ENCODE assay signal across 19 cellular contexts in genomic region chrX:2712890-2713860, GRCh38. TPM values are rescaled to one million over a fixed set of nuclear protein-coding genes. Genes with fewer than 3 reads are reported as not detected.
"Had no signal": no experiment of that assay in that cellular context is flagged by ENCODE, and none has a peak within 500 bp of the region (broad histone marks: within the 10 kb centered on the region; RNA-seq: fewer than 3 reads in every experiment).

No MANE protein-coding gene starts in this region.

- H2AFZ ChIP-seq: hepatocyte had no signal

- H3K27ac Mint-ChIP-seq: activated B cell treated with CpG ODN at 0.5 μM for 24 hours; activated CD4-positive, alpha-beta T cell treated with anti-CD3 and anti-CD28 coated beads, Interleukin-2, amount 10 ng/mL, durations not matched to agents 7 days and 5 days; activated naive CD4-positive, alpha-beta T cell treated with anti-CD3 and anti-CD28 coated beads, Interleukin-2, amount 50 U/mL, for 24 hours; stimulated activated memory B cell treated with anti-CD40 and anti-IgM and Interleukin-4, amounts not matched to agents 10 μg/mL and 1 μg/mL and 100 μg/mL, for 72 hours had no signal

- H3K27me3 Mint-ChIP-seq: activated B cell treated with CpG ODN at 0.5 μM for 24 hours; activated CD4-positive, alpha-beta T cell treated with anti-CD3 and anti-CD28 coated beads, Interleukin-2, amount 10 ng/mL, durations not matched to agents 7 days and 5 days; activated naive CD4-positive, alpha-beta T cell treated with anti-CD3 and anti-CD28 coated beads, Interleukin-2, amount 50 U/mL, for 24 hours; central memory CD8-positive, alpha-beta T cell; naive thymus-derived CD8-positive, alpha-beta T cell; stimulated activated memory B cell treated with anti-CD40 and anti-IgM and Interleukin-4, amounts not matched to agents 10 μg/mL and 1 μg/mL and 100 μg/mL, for 72 hours had no signal

- DNase-seq: activated B cell treated with CpG ODN at 0.5 μM for 24 hours; activated CD4-positive, alpha-beta T cell treated with anti-CD3 and anti-CD28 coated beads, Interleukin-2, amount 10 ng/mL, durations not matched to agents 7 days and 5 days; amygdala; body of pancreas; effector CD4-positive, alpha-beta T cell; islet precursor cell; left lung; naive thymus-derived CD8-positive, alpha-beta T cell; transverse colon had no signal

- H3K4me3 Mint-ChIP-seq: activated B cell treated with CpG ODN at 0.5 μM for 24 hours; activated CD4-positive, alpha-beta T cell treated with anti-CD3 and anti-CD28 coated beads, Interleukin-2, amount 10 ng/mL, durations not matched to agents 7 days and 5 days; activated naive CD4-positive, alpha-beta T cell treated with anti-CD3 and anti-CD28 coated beads, Interleukin-2, amount 50 U/mL, for 24 hours; central memory CD8-positive, alpha-beta T cell; naive thymus-derived CD8-positive, alpha-beta T cell; stimulated activated memory B cell treated with anti-CD40 and anti-IgM and Interleukin-4, amounts not matched to agents 10 μg/mL and 1 μg/mL and 100 μg/mL, for 72 hours had no signal

- H3K9me3 Mint-ChIP-seq: activated B cell treated with CpG ODN at 0.5 μM for 24 hours; activated CD4-positive, alpha-beta T cell treated with anti-CD3 and anti-CD28 coated beads, Interleukin-2, amount 10 ng/mL, durations not matched to agents 7 days and 5 days; activated naive CD4-positive, alpha-beta T cell treated with anti-CD3 and anti-CD28 coated beads, Interleukin-2, amount 50 U/mL, for 24 hours; central memory CD8-positive, alpha-beta T cell; naive thymus-derived CD8-positive, alpha-beta T cell; stimulated activated memory B cell treated with anti-CD40 and anti-IgM and Interleukin-4, amounts not matched to agents 10 μg/mL and 1 μg/mL and 100 μg/mL, for 72 hours had no signal

- H3K4me3 ChIP-seq: body of pancreas, coronary artery, esophagus muscularis mucosa, hepatocyte, left lung, mucosa of descending colon, transverse colon had no signal

- H3K27ac ChIP-seq: body of pancreas, coronary artery, esophagus muscularis mucosa, hepatocyte, left lung, transverse colon had no signal

- H3K27me3 ChIP-seq: body of pancreas, esophagus muscularis mucosa, hepatocyte, left lung, transverse colon had no signal

- H3K4me2 ChIP-seq: hepatocyte had no signal

- ATAC-seq: body of pancreas; left lung; mucosa of descending colon; naive thymus-derived CD8-positive, alpha-beta T cell; stimulated activated memory B cell treated with anti-CD40 and anti-IgM and Interleukin-4, amounts not matched to agents 10 μg/mL and 1 μg/mL and 100 μg/mL, for 72 hours had no signal

- H3K9me3 ChIP-seq: body of pancreas, esophagus muscularis mucosa, left lung, mucosa of descending colon, transverse colon had no signal

RNA-seq across cellular contexts. Expression of gene XG, which starts 38.7 kb away (rescaled TPM):
- total RNA-seq: activated B cell treated with CpG ODN at 0.5 μM for 24 hours; activated CD4-positive, alpha-beta T cell treated with anti-CD3 and anti-CD28 coated beads, Interleukin-2, amount 10 ng/mL, durations not matched to agents 7 days and 5 days; glomerular endothelial cell; naive thymus-derived CD8-positive, alpha-beta T cell; renal cortical epithelial cell; T-helper 2 cell treated with Interferon-gamma antibody and Interleukin-4, amounts not matched to agents 100 ng/mL and 5 ng/mL, for 36 hours had no signal
- polyA plus RNA-seq: naive thymus-derived CD8-positive, alpha-beta T cell had no signal
